9 cellular contexts compared by ENCODE assay signal in genomic region chr7:155371884-155372781, GRCh38.
A peak's percentile ranks its signal among the peaks of the same experiment; 100 is the strongest.
DNase-seq lines count a peak whose midpoint lies in the region; ATAC-seq, FAIRE-seq and TF ChIP-seq lines count a peak whose summit lies in the region.
"Had no signal": no experiment of that assay in that cellular context is flagged by ENCODE, and none has a peak within 500 bp of the region (broad histone marks: within the 10 kb centered on the region; RNA-seq: fewer than 3 reads in every experiment).

No MANE protein-coding gene starts in this region.

- peaks cover 5% of the 10 kb centered on the region for H3K36me3 Mint-ChIP-seq in chondrocyte (ENCODE audit: low read depth)
- H3K36me3 Mint-ChIP-seq: T-cell had no signal

- DNase-seq in GM12865 (ENCODE audit: low read depth) (peak; percentile 32), chondrocyte (ENCODE audit: low spot score) (peak; percentile 76), pancreas (peak in 2 of 6 donors; percentile 69 to 74), NK-92 (lab: John Stamatoyannopoulos, UW; ENCODE audit: unreplicated experiment) (no peak)
- no peak for DNase-seq in effector CD4-positive, alpha-beta T cell

- no peak overlapping the region for H3K4me3 Mint-ChIP-seq in chondrocyte (ENCODE audit: unreplicated experiment)

- peak; percentile 39 for TF ChIP-seq CTCF in GM12865 (IDR thresholded peaks at IDR 0.05; ENCODE audit: insufficient read depth, low read depth, low read length, missing control alignments)
- peak; percentile 65 for TF ChIP-seq CTCF in chondrocyte (IDR thresholded peaks at IDR 0.05)
- peak in 3 of 4 donors; percentile 18 to 49 (median 22) for TF ChIP-seq CTCF in pancreas (IDR thresholded peaks at IDR 0.05)

- H3K27ac ChIP-seq in pancreas, result no peak overlapping the region

- WGBS in pancreas, 2 donors, result 6% methylated on average over 70 to 82 of the region's 82 CpGs

- peaks cover 21% of the 10 kb centered on the region for H3K4me1 Mint-ChIP-seq in chondrocyte (ENCODE audit: low read depth)

- intact Hi-C loops in pancreas (cut with DNase I), result no loop called here

- no peaks in the 10 kb centered on the region for H3K36me3 ChIP-seq in pancreas

- FAIRE-seq in pancreas (lab: Jason Lieb, UNC), result no peak

- H3K9me3 ChIP-seq in pancreas, result no peaks in the 10 kb centered on the region

- H3K27me3 ChIP-seq in pancreas, result peaks cover 3 to 62% (median 18%) of the 10 kb centered on the region in 4 donors

- H3K27ac Mint-ChIP-seq in chondrocyte (ENCODE audit: unreplicated experiment), result no peak overlapping the region
- H3K27ac Mint-ChIP-seq: T-cell had no signal

- H3K9me3 Mint-ChIP-seq in chondrocyte (ENCODE audit: low read depth), result no peaks in the 10 kb centered on the region
- H3K9me3 Mint-ChIP-seq: T-cell had no signal

- peaks cover 6 to 26% (median 21%) of the 10 kb centered on the region in 3 donors for H3K4me1 ChIP-seq in pancreas

- ATAC-seq in HG02798 (IDR thresholded peaks at IDR 0.05; ENCODE audit: poor library complexity, unreplicated experiment) (peak; percentile 38), pancreas (peak; percentile 62 to 91 (median 80)), HG03097 (IDR thresholded peaks at IDR 0.05; ENCODE audit: low FRiP score, unreplicated experiment) (no peak), GM21717 (IDR thresholded peaks at IDR 0.05; ENCODE audit: unreplicated experiment) (no peak)

- H3K4me3 ChIP-seq in GM12865 (ENCODE audit: low read depth, low read length) (no peak overlapping the region), pancreas (peak overlapping the region in 2 of 4 donors; percentile 10 to 42)

- peaks cover 65% of the 10 kb centered on the region for H3K27me3 Mint-ChIP-seq in chondrocyte (ENCODE audit: low read depth)

Comparison
In these comparisons a context has a peak if more than half of its experiments do, and no peak if none do; other contexts are left out.
1. DNase-seq: peak in GM12865 (single experiment) and chondrocyte (single experiment); none in NK-92 (single experiment) and effector CD4-positive, alpha-beta T cell (single experiment).
2. ATAC-seq: peak in HG02798 (single experiment) and pancreas (4 of 4); none in HG03097 (single experiment) and GM21717 (single experiment).
3. Peak in every context shown above with its lines, with median percentiles within 50 percentile points of each other: CTCF ChIP-seq.